Comparison of ENCODE assay signal across 8 cellular contexts in genomic region chr1:121447280-121447923, GRCh38.
DNase-seq lines count a peak whose midpoint lies in the region; ATAC-seq, FAIRE-seq and TF ChIP-seq lines count a peak whose summit lies in the region.
"Not testable (repeated sequence)": the region's sequence is repeated elsewhere in the genome, so short reads cannot be mapped to it uniquely, and the experiment has no call there.

No MANE protein-coding gene starts in this region.

- not testable (repeated sequence) for H3K27ac Mint-ChIP-seq in MCF 10A (ENCODE audit: low read depth, unreplicated experiment)

- not testable (repeated sequence) for ATAC-seq in lower lobe of right lung

- not testable (repeated sequence) for DNase-seq in AG09319 (ENCODE audit: extremely low read depth, low read depth); GM18507 (ENCODE audit: extremely low spot score, insufficient read length, low read depth); RCC 7860 (ENCODE audit: low spot score); fibroblast of villous mesenchyme (ENCODE audit: low read depth); lower lobe of right lung; testis
- DNase-seq in NCI-H1417 (lab: John Stamatoyannopoulos, UW) (peak in 2 of 3 experiments; percentile 10 to 40), MCF 10A (ENCODE audit: unreplicated experiment) (peak; percentile 4)

- not testable (repeated sequence) for H3K36me3 ChIP-seq in lower lobe of right lung; testis (ENCODE audit: low read depth, missing control alignments)

- peak; percentile 21 for TF ChIP-seq CTCF in AG09319 (IDR thresholded peaks at IDR 0.05; ENCODE audit: low read depth, low read length)
- peak; percentile 39 for TF ChIP-seq CTCF in MCF 10A (IDR thresholded peaks at IDR 0.05; ENCODE audit: unreplicated experiment)
- TF ChIP-seq CTCF in fibroblast of villous mesenchyme (IDR thresholded peaks at IDR 0.05; ENCODE audit: insufficient read depth, low read depth, low read length) = peak; percentile 32
- peak; percentile 48 for TF ChIP-seq CTCF in lower lobe of right lung (IDR thresholded peaks at IDR 0.05)
- TF ChIP-seq CTCF in testis (IDR thresholded peaks at IDR 0.05) = peak in 2 of 3 experiments; percentile 2 to 58

- not testable (repeated sequence) for H3K27me3 ChIP-seq in lower lobe of right lung (ENCODE audit: low read depth); testis

- H3K4me3 Mint-ChIP-seq in MCF 10A (ENCODE audit: unreplicated experiment) = not testable (repeated sequence)

- BruUV-seq in MCF 10A (replicated peaks; lab: Mats Ljungman, UMichigan) = not testable (repeated sequence)

- not testable (repeated sequence) for H3K4me1 Mint-ChIP-seq in MCF 10A (ENCODE audit: insufficient read depth, unreplicated experiment)

- H3K36me3 Mint-ChIP-seq in MCF 10A (ENCODE audit: insufficient read depth, unreplicated experiment) = not testable (repeated sequence)

- WGBS in testis, 2 donors = 24 to 27% methylated on average over 1 of the region's 1 CpG

- FAIRE-seq in GM18507 (lab: Jason Lieb, UNC) (peak; percentile 65), RCC 7860 (lab: Jason Lieb, UNC) (peak; percentile 44)

- not testable (repeated sequence) for H3K9me3 Mint-ChIP-seq in MCF 10A (ENCODE audit: unreplicated experiment)

- not testable (repeated sequence) for H3K4me1 ChIP-seq in lower lobe of right lung, testis

- H3K9me3 ChIP-seq in lower lobe of right lung, testis: not testable (repeated sequence)

- not testable (repeated sequence) for H3K27ac ChIP-seq in lower lobe of right lung, testis

- H3K4me3 ChIP-seq in fibroblast of villous mesenchyme (ENCODE audit: low read depth, low read length); lower lobe of right lung; testis: not testable (repeated sequence)

- CTCF ChIA-PET in MCF 10A (lab: Yijun Ruan, JAX) = interaction anchor here (1.0 to 1.7 kb wide), 2 partner anchors 13 to 28 kb away, joined by 3 to 7 read pairs; no protein-coding TSS in a partner anchor

- POLR2A ChIA-PET in MCF 10A (lab: Yijun Ruan, JAX) = not testable (repeated sequence)

- intact Hi-C loops in MCF 10A (cut with micrococcal nuclease); lower lobe of right lung (cut with DNase I); testis (cut with DNase I; ENCODE audit: low total_unique reads): not testable (repeated sequence)

- H3K27me3 Mint-ChIP-seq in MCF 10A (ENCODE audit: insufficient read depth, unreplicated experiment) = not testable (repeated sequence)

- not testable (repeated sequence) for TF ChIP-seq POLR2A in testis (IDR thresholded peaks at IDR 0.05)
